8 cellular contexts compared by ENCODE assay signal in the genomic region with DNA sequence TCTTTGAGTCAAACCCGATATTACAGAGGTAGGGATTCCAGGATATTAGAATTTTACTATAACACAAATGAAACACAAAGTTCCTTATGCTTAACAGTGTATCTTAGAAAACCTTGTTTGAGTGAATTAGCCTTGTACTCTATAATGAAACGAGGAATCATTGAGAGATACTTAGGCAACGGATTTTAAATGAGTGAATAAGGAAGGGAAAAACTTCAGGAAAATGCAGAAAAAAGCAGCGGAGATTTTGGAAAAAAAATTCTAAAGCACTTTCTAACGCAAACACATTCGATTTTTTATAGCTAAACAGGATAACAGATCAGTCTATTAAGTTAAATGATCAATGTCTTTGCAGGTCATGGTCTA.
A peak's percentile ranks its signal among the peaks of the same experiment; 100 is the strongest.
DNase-seq lines count a peak whose midpoint lies in the region; ATAC-seq and TF ChIP-seq lines count a peak whose summit lies in the region.

No MANE protein-coding gene starts in this region.

- no peaks in the 10 kb centered on the region for H3K9me2 ChIP-seq in OCI-LY1 (ENCODE audit: low read depth, low read length)

- H3K4me3 Mint-ChIP-seq in activated CD4-positive, alpha-beta memory T cell treated with anti-CD3 and anti-CD28 coated beads, Interleukin-2, amount 10 ng/mL, durations not matched to agents 7 days and 5 days: no peak overlapping the region

- H3K36me3 Mint-ChIP-seq in activated CD4-positive, alpha-beta memory T cell treated with anti-CD3 and anti-CD28 coated beads, Interleukin-2, amount 10 ng/mL, durations not matched to agents 7 days and 5 days (ENCODE audit: low read depth): peaks cover 7% of the 10 kb centered on the region

- H3K27ac ChIP-seq in OCI-LY1 (ENCODE audit: low read depth, low read length, poor library complexity, severe bottlenecking) (peak overlapping the region; percentile 98), esophagus squamous epithelium (peak overlapping the region; percentile 81 to 91 (median 88)), ovary (peak overlapping the region; percentile 60 to 86)

- CTCF ChIA-PET in activated CD4-positive, alpha-beta memory T cell treated with anti-CD3 and anti-CD28 coated beads, Interleukin-2, amount 10 ng/mL, durations not matched to agents 7 days and 5 days (lab: Charles Lee): interaction anchor here (1.0 to 1.9 kb wide), 4 partner anchors 8 to 26 kb away, joined by 4 to 11 read pairs (median 4); a partner anchor contains a TSS

- H3K27ac Mint-ChIP-seq in activated CD4-positive, alpha-beta memory T cell treated with anti-CD3 and anti-CD28 coated beads, Interleukin-2, amount 10 ng/mL, durations not matched to agents 7 days and 5 days: no peak overlapping the region

- H3K36me3 ChIP-seq in OCI-LY1 (ENCODE audit: insufficient read depth, low read length) (no peaks in the 10 kb centered on the region), esophagus squamous epithelium (no peaks in the 10 kb centered on the region), ovary (no peaks in the 10 kb centered on the region)

- intact Hi-C loops in esophagus squamous epithelium (cut with DNase I): no loop called here
- intact Hi-C loops in ovary (cut with DNase I): no loop called here

- H3K9me3 ChIP-seq in OCI-LY1 (ENCODE audit: low read length) (peaks cover 4% of the 10 kb centered on the region; the same call in 1 of the 2 replicates), esophagus squamous epithelium (no peaks in the 10 kb centered on the region), ovary (no peaks in the 10 kb centered on the region)

- POLR2A ChIA-PET in activated CD4-positive, alpha-beta memory T cell treated with anti-CD3 and anti-CD28 coated beads, Interleukin-2, amount 10 ng/mL, durations not matched to agents 7 days and 5 days (lab: Charles Lee): interaction anchor here (0.6 to 15.2 kb wide), 26 partner anchors 9 to 1647 kb away, joined by 3 to 833 read pairs (median 7); a partner anchor contains a TSS

- TF ChIP-seq POLR2A in esophagus squamous epithelium (IDR thresholded peaks at IDR 0.05): no peak
- no peak for TF ChIP-seq POLR2A in ovary (IDR thresholded peaks at IDR 0.05)

- ATAC-seq in GM18520 (IDR thresholded peaks at IDR 0.05; ENCODE audit: unreplicated experiment): no peak

- DNase-seq in AG10803 (ENCODE audit: low read depth): no peak
- DNase-seq in esophagus squamous epithelium (lab: John Stamatoyannopoulos, UW): no peak
- DNase-seq in ovary: no peak
- DNase-seq in T-helper 2 cell: no peak
- DNase-seq in activated CD4-positive, alpha-beta memory T cell treated with anti-CD3 and anti-CD28 coated beads, Interleukin-2, amount 10 ng/mL, durations not matched to agents 7 days and 5 days: no peak
- no peak for DNase-seq in activated CD8-positive, alpha-beta memory T cell treated with anti-CD3 and anti-CD28 coated beads, Interleukin-2, amount 50 U/mL, for 48 hours

- H3K27me3 Mint-ChIP-seq in activated CD4-positive, alpha-beta memory T cell treated with anti-CD3 and anti-CD28 coated beads, Interleukin-2, amount 10 ng/mL, durations not matched to agents 7 days and 5 days: no peaks in the 10 kb centered on the region

- 5 to 10% methylated on average over 6 of the region's 6 CpGs for WGBS in esophagus squamous epithelium, 2 donors
- 1 to 3% (median 3%) methylated on average over 6 of the region's 6 CpGs for WGBS in ovary, 3 donors

- H3K4me1 ChIP-seq in OCI-LY1 (ENCODE audit: insufficient read depth, low read length, severe bottlenecking) (peaks cover 49% of the 10 kb centered on the region), esophagus squamous epithelium (peaks cover 0 to 35% (median 0%) of the 10 kb centered on the region in 3 donors), ovary (ENCODE audit: insufficient read depth) (peaks cover 6% of the 10 kb centered on the region)

- H3F3A ChIP-seq in OCI-LY1 (ENCODE audit: insufficient read depth, low read length): no peaks in the 10 kb centered on the region

- 0 out of 2 replicates have a peak, but pooled peaks cover 4% of the 10 kb centered on the region for H3K79me2 ChIP-seq in OCI-LY1 (ENCODE audit: insufficient read depth, low read length)

- TF ChIP-seq CTCF in AG10803 (conservative IDR thresholded peaks at IDR 0.05; ENCODE audit: low read length): no peak
- TF ChIP-seq CTCF in OCI-LY1 (IDR thresholded peaks at IDR 0.05; ENCODE audit: low read length): no peak
- no peak for TF ChIP-seq CTCF in esophagus squamous epithelium (IDR thresholded peaks at IDR 0.05)
- TF ChIP-seq CTCF in ovary (IDR thresholded peaks at IDR 0.05): no peak

- TF ChIP-seq EP300 in ovary (IDR thresholded peaks at IDR 0.05): no peak

- no peak overlapping the region for H3K9ac ChIP-seq in OCI-LY1 (ENCODE audit: low read length)

- H2AFZ ChIP-seq in OCI-LY1 (ENCODE audit: low read length): no peak overlapping the region

- H3K9me3 Mint-ChIP-seq in activated CD4-positive, alpha-beta memory T cell treated with anti-CD3 and anti-CD28 coated beads, Interleukin-2, amount 10 ng/mL, durations not matched to agents 7 days and 5 days: no peaks in the 10 kb centered on the region

- no peaks in the 10 kb centered on the region for H4K20me1 ChIP-seq in OCI-LY1 (ENCODE audit: insufficient read depth, low read length)

- H3K4me1 Mint-ChIP-seq in activated CD4-positive, alpha-beta memory T cell treated with anti-CD3 and anti-CD28 coated beads, Interleukin-2, amount 10 ng/mL, durations not matched to agents 7 days and 5 days: peaks cover 30% of the 10 kb centered on the region

- H3K4me3 ChIP-seq in AG10803 (ENCODE audit: low read length): peak overlapping the region; percentile 65
- no peak overlapping the region for H3K4me3 ChIP-seq in OCI-LY1 (ENCODE audit: low read depth, low read length, poor library complexity, severe bottlenecking)
- H3K4me3 ChIP-seq in esophagus squamous epithelium: peak overlapping the region; percentile 32 to 72 (median 54)
- H3K4me3 ChIP-seq in ovary: peak overlapping the region; percentile 51

- H3K4me2 ChIP-seq in OCI-LY1 (ENCODE audit: low read length): no peak overlapping the region

- no peaks in the 10 kb centered on the region for H3K27me3 ChIP-seq in OCI-LY1 (ENCODE audit: insufficient read depth, low read length)
- peaks cover 0 to 50% (median 0%) of the 10 kb centered on the region in 4 donors for H3K27me3 ChIP-seq in esophagus squamous epithelium
- H3K27me3 ChIP-seq in ovary: no peaks in the 10 kb centered on the region
